Comparison of ENCODE assay signal across 22 cellular contexts in the genomic region with DNA sequence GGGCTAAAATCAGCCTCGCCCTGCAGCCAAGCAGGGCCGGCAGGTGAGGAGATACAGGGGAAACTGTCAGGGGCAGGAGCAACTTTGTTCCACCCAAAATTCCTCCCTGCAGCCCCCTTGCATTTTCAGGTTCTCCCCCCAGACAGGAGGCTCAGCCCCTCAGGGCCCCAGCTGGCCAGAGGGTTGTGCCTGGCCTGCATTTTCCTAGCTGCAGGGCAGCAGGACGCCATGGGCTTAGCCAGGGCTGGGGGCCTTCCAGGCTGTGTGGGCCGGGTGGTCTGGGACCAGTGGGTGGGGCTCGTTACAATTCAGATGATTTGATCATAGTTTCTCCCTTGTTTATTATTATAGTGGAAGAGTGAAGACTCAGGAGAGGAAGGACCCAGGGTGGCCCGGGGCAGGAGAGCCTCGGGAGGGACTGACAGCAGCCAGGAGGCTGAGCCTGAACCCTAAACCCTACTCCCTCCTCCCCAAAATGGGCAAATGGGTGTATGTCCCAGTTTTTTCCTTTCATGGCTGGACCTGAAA. TPM values are rescaled to one million over a fixed set of nuclear protein-coding genes. Genes with fewer than 3 reads are reported as not detected.
A peak's percentile ranks its signal among the peaks of the same experiment; 100 is the strongest.
DNase-seq lines count a peak whose midpoint lies in the region; ATAC-seq, FAIRE-seq and TF ChIP-seq lines count a peak whose summit lies in the region.
"Had no signal": no experiment of that assay in that cellular context is flagged by ENCODE, and none has a peak within 500 bp of the region (broad histone marks: within the 10 kb centered on the region; RNA-seq: fewer than 3 reads in every experiment).

No MANE protein-coding gene starts in this region.

- POLR2A ChIA-PET in Caco-2 (lab: Charles Lee): interaction anchor here (0.6 kb wide), 1 partner anchor 195 kb away, joined by 5 read pairs; no protein-coding TSS in a partner anchor

- no peaks in the 10 kb centered on the region for H3K27me3 Mint-ChIP-seq in Caco-2 (ENCODE audit: insufficient read depth, unreplicated experiment)
- H3K27me3 Mint-ChIP-seq in astrocyte (ENCODE audit: low read depth, unreplicated experiment): peaks cover 12% of the 10 kb centered on the region
- peaks cover 13% of the 10 kb centered on the region for H3K27me3 Mint-ChIP-seq in mesothelial cell of epicardium (ENCODE audit: low read depth)
- H3K27me3 Mint-ChIP-seq in stimulated activated memory B cell treated with anti-CD40 and anti-IgM and Interleukin-4, amounts not matched to agents 10 μg/mL and 1 μg/mL and 100 μg/mL, for 72 hours: peaks cover 19% of the 10 kb centered on the region
- H3K27me3 Mint-ChIP-seq: CD4-positive, alpha-beta memory T cell had no signal

- H3K4me3 ChIP-seq in Caco-2 (ENCODE audit: low read depth, low read length) (no peak overlapping the region), astrocyte (ENCODE audit: insufficient read depth, low read depth, low read length) (no peak overlapping the region), MM.1S (ENCODE audit: low read length) (no peak overlapping the region)
- H3K4me3 ChIP-seq: mucosa of descending colon had no signal

- H2AFZ ChIP-seq in astrocyte (ENCODE audit: low read depth, low read length) (no peak overlapping the region), MM.1S (ENCODE audit: low read length) (no peak overlapping the region)

- no peak overlapping the region for H3K4me2 ChIP-seq in astrocyte (ENCODE audit: low read length)
- no peak overlapping the region for H3K4me2 ChIP-seq in MM.1S (ENCODE audit: low read depth, low read length)

- H3K36me3 Mint-ChIP-seq in Caco-2 (ENCODE audit: insufficient read depth, unreplicated experiment): peaks cover 5% of the 10 kb centered on the region
- H3K36me3 Mint-ChIP-seq in astrocyte (ENCODE audit: low read depth, unreplicated experiment): no peaks in the 10 kb centered on the region
- H3K36me3 Mint-ChIP-seq in mesothelial cell of epicardium: peaks cover 2% of the 10 kb centered on the region
- H3K36me3 Mint-ChIP-seq in stimulated activated memory B cell treated with anti-CD40 and anti-IgM and Interleukin-4, amounts not matched to agents 10 μg/mL and 1 μg/mL and 100 μg/mL, for 72 hours: no peaks in the 10 kb centered on the region
- H3K36me3 Mint-ChIP-seq: CD4-positive, alpha-beta memory T cell had no signal

- no peak for DNase-seq in Caco-2
- DNase-seq in astrocyte (ENCODE audit: low read depth): no peak
- DNase-seq in mesothelial cell of epicardium (ENCODE audit: low spot score in 2 of 2, unreplicated experiment in 2 of 2): no peak
- no peak for DNase-seq in nucleus accumbens (lab: John Stamatoyannopoulos, UW)
- no peak for DNase-seq in D721Med (ENCODE audit: insufficient read length, low spot score)
- no peak for DNase-seq in MM.1S
- DNase-seq in hippocampal formation (lab: John Stamatoyannopoulos, UW): no peak
- DNase-seq: activated T-cell treated with anti-CD3 and anti-CD28 coated beads for 4 hours; amygdala; CD4-positive, alpha-beta memory T cell; DMS79; NCI-H1694; NCI-H82; stimulated activated CD8-positive, alpha-beta memory T cell treated with anti-CD3 and anti-CD28 coated beads, Interleukin-4, amount 100 ng/mL, for 48 hours; T-helper 2 cell; WERI-Rb-1 had no signal

- no peaks in the 10 kb centered on the region for H3K79me2 ChIP-seq in astrocyte (ENCODE audit: insufficient read depth, low read length)
- no peaks in the 10 kb centered on the region for H3K79me2 ChIP-seq in MM.1S (ENCODE audit: low read length)

- H3K27ac Mint-ChIP-seq in Caco-2 (ENCODE audit: unreplicated experiment) (peak overlapping the region; percentile 85), astrocyte (ENCODE audit: unreplicated experiment) (no peak overlapping the region), mesothelial cell of epicardium (peak overlapping the region; percentile 66)
- peak overlapping the region; percentile 14 for H3K27ac Mint-ChIP-seq in stimulated activated memory B cell treated with anti-CD40 and anti-IgM and Interleukin-4, amounts not matched to agents 10 μg/mL and 1 μg/mL and 100 μg/mL, for 72 hours

- H3K9ac ChIP-seq in astrocyte (ENCODE audit: low read length) (no peak overlapping the region), MM.1S (ENCODE audit: low read length) (no peak overlapping the region)

- intact Hi-C loops in Caco-2 (cut with micrococcal nuclease; ENCODE audit: unreplicated experiment): no loop called here

- no peaks in the 10 kb centered on the region for H4K20me1 ChIP-seq in astrocyte (ENCODE audit: insufficient read depth, low read length)
- no peaks in the 10 kb centered on the region for H4K20me1 ChIP-seq in MM.1S (ENCODE audit: insufficient read depth, low read length)

- H3K4me1 Mint-ChIP-seq in Caco-2 (ENCODE audit: low read depth, unreplicated experiment): peaks cover 51% of the 10 kb centered on the region
- H3K4me1 Mint-ChIP-seq in astrocyte (ENCODE audit: low read depth, unreplicated experiment): peaks cover 4% of the 10 kb centered on the region
- peaks cover 48% of the 10 kb centered on the region for H3K4me1 Mint-ChIP-seq in mesothelial cell of epicardium
- peaks cover 10% of the 10 kb centered on the region for H3K4me1 Mint-ChIP-seq in stimulated activated memory B cell treated with anti-CD40 and anti-IgM and Interleukin-4, amounts not matched to agents 10 μg/mL and 1 μg/mL and 100 μg/mL, for 72 hours

- H3K4me3 Mint-ChIP-seq in Caco-2 (ENCODE audit: unreplicated experiment) (no peak overlapping the region), astrocyte (ENCODE audit: unreplicated experiment) (peak overlapping the region; percentile 40), mesothelial cell of epicardium (no peak overlapping the region)
- H3K4me3 Mint-ChIP-seq in stimulated activated memory B cell treated with anti-CD40 and anti-IgM and Interleukin-4, amounts not matched to agents 10 μg/mL and 1 μg/mL and 100 μg/mL, for 72 hours: no peak overlapping the region
- H3K4me3 Mint-ChIP-seq: CD4-positive, alpha-beta memory T cell had no signal

- no peaks in the 10 kb centered on the region; the same call in 1 of the 2 replicates for H3K9me3 ChIP-seq in Caco-2
- H3K9me3 ChIP-seq in astrocyte (ENCODE audit: insufficient read depth, low read depth, low read length): no peaks in the 10 kb centered on the region
- no peaks in the 10 kb centered on the region for H3K9me3 ChIP-seq in MM.1S (replicated peaks; ENCODE audit: insufficient read depth, low read length)
- H3K9me3 ChIP-seq: mucosa of descending colon, thoracic aorta had no signal

- FAIRE-seq in astrocyte (lab: Jason Lieb, UNC): no peak
- no peak for FAIRE-seq in D721Med (lab: Jason Lieb, UNC)
- FAIRE-seq: frontal cortex, GM12892 had no signal

- H3K9me2 ChIP-seq in MM.1S (replicated peaks; ENCODE audit: insufficient read depth, low read length): no peaks in the 10 kb centered on the region

- H3K27me3 ChIP-seq in Caco-2 (replicated peaks; ENCODE audit: control insufficient read depth, insufficient read depth, low read length) (no peaks in the 10 kb centered on the region), astrocyte (ENCODE audit: insufficient read depth, low read length) (no peaks in the 10 kb centered on the region), MM.1S (replicated peaks; ENCODE audit: insufficient read depth, low read length) (no peaks in the 10 kb centered on the region)

- BruUV-seq in Caco-2 (replicated peaks; lab: Mats Ljungman, UMichigan): no TSS peak

- ATAC-seq in stimulated activated memory B cell treated with anti-CD40 and anti-IgM and Interleukin-4, amounts not matched to agents 10 μg/mL and 1 μg/mL and 100 μg/mL, for 72 hours: no peak

- H3F3A ChIP-seq in MM.1S (ENCODE audit: insufficient read depth, low read length): no peaks in the 10 kb centered on the region

- H3K27ac ChIP-seq in astrocyte (ENCODE audit: low read depth, low read length) (no peak overlapping the region), MM.1S (ENCODE audit: low read length) (no peak overlapping the region)
- H3K27ac ChIP-seq: GM23248, WERI-Rb-1 had no signal

- TF ChIP-seq CTCF in Caco-2 (IDR thresholded peaks at IDR 0.05; ENCODE audit: insufficient read depth in 1 of 2, low read depth in 1 of 2, low read length in 1 of 2, severe bottlenecking in 1 of 2, unreplicated experiment in 1 of 2): no peak
- no peak for TF ChIP-seq CTCF in astrocyte (IDR thresholded peaks at IDR 0.05; ENCODE audit: insufficient read depth, low read depth, low read length)
- TF ChIP-seq CTCF in mesothelial cell of epicardium (IDR thresholded peaks at IDR 0.05; ENCODE audit: unreplicated experiment): no peak
- no peak for TF ChIP-seq CTCF in D721Med (IDR thresholded peaks at IDR 0.05; ENCODE audit: insufficient read depth, missing control alignments)
- TF ChIP-seq CTCF in MM.1S (IDR thresholded peaks at IDR 0.05; ENCODE audit: low read length): no peak

- H3K9me3 Mint-ChIP-seq in Caco-2 (ENCODE audit: unreplicated experiment) (no peaks in the 10 kb centered on the region), astrocyte (ENCODE audit: unreplicated experiment) (peaks cover 1% of the 10 kb centered on the region), mesothelial cell of epicardium (no peaks in the 10 kb centered on the region)
- H3K9me3 Mint-ChIP-seq in stimulated activated memory B cell treated with anti-CD40 and anti-IgM and Interleukin-4, amounts not matched to agents 10 μg/mL and 1 μg/mL and 100 μg/mL, for 72 hours: no peaks in the 10 kb centered on the region

- H3K4me1 ChIP-seq in Caco-2: peaks cover 74% of the 10 kb centered on the region
- H3K4me1 ChIP-seq in astrocyte (ENCODE audit: insufficient read depth, low read length): peaks cover 23% of the 10 kb centered on the region
- peaks cover 10% of the 10 kb centered on the region for H3K4me1 ChIP-seq in MM.1S (ENCODE audit: low read length)

- CTCF ChIA-PET in Caco-2 (lab: Charles Lee): interaction anchor here (0.6 to 3.3 kb wide), 2 partner anchors 36 kb away, joined by 3 to 18 read pairs; no protein-coding TSS in a partner anchor

- H3K36me3 ChIP-seq in Caco-2 (ENCODE audit: control insufficient read depth, insufficient read depth, low read length) (no peaks in the 10 kb centered on the region), astrocyte (ENCODE audit: insufficient read depth, low read length) (no peaks in the 10 kb centered on the region), MM.1S (replicated peaks; ENCODE audit: insufficient read depth, low read length) (no peaks in the 10 kb centered on the region)
- H3K36me3 ChIP-seq: thoracic aorta, WERI-Rb-1 had no signal

RNA-seq across cellular contexts. Expression of a gene that starts 40.1 kb away (rescaled TPM):
- total RNA-seq in Caco-2 (2022) (312 and 324 TPM in 2 replicates), astrocyte (305 and 378 TPM in 2 replicates), mesothelial cell of epicardium (456 to 481 TPM (median 480 TPM) in 3 replicates)
